8 cellular contexts compared by ENCODE assay signal in the genomic region with DNA sequence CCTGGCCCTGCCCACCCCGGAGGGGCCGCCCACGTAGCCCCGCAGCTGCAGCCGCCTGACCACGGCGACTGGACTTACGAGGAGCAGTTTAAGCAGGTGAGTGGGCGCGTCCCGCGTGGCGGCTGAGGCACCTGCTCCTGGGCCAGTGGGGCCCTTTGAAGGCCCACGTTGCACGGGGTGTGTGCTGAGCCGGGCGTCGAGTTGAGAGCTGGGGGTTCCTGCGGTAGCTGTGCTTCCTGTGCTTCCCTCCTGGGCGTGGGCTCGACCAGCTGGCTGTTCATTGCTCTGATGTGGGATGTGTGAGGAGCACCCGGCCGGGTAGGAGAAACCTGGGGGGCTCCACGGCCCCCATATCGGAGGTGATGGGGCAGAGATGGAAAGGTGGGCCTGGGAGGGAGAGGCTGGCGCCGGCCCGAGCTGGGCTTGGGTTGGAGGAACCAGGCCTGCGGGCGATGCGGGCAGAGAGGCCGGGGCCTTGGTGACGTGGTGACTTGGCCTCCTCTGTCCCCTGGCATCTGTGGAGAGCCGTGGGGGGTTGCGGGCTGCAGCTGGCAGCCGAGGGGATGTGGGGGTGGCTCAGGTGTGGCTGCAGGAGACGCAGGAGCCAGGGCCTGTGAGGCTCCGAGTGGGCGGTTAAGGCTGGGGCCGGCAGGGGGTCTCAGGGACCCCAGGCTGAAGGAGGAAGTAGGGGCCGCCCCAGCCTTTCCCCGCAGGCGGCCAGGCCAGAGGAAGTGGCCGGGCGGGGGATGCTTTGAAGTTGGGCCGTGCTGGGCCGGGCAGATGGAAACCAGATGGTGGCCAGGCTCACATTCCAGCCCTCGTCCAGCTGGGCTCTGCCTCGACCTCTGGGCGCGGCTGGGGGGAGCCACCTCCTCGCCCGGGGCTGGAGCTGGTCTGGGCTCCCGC. TPM values are rescaled to one million over a fixed set of nuclear protein-coding genes. Genes with fewer than 3 reads are reported as not detected.
A peak's percentile ranks its signal among the peaks of the same experiment; 100 is the strongest.
DNase-seq lines count a peak whose midpoint lies in the region; ATAC-seq, FAIRE-seq and TF ChIP-seq lines count a peak whose summit lies in the region.

No MANE protein-coding gene starts in this region.

- H3K4me1 Mint-ChIP-seq in CD4-positive, alpha-beta memory T cell = peaks cover 4 to 25% (median 13%) of the 10 kb centered on the region in 4 donors
- peaks cover 9% of the 10 kb centered on the region for H3K4me1 Mint-ChIP-seq in astrocyte (ENCODE audit: low read depth, unreplicated experiment)
- peaks cover 25 to 68% of the 10 kb centered on the region in 2 donors for H3K4me1 Mint-ChIP-seq in stimulated activated naive B cell treated with anti-CD40 and anti-IgM and Interleukin-4, amounts not matched to agents 10 μg/mL and 1 μg/mL and 100 μg/mL, for 72 hours

- no peaks in the 10 kb centered on the region for H3K27me3 ChIP-seq in CD4-positive, alpha-beta memory T cell (ENCODE audit: insufficient read depth, low read length)
- no peaks in the 10 kb centered on the region for H3K27me3 ChIP-seq in astrocyte (ENCODE audit: insufficient read depth, low read length)

- POLR2A ChIA-PET in CD4-positive, alpha-beta memory T cell (lab: Charles Lee; ENCODE audit: partially characterized antibody) = interaction anchor here (0.6 to 1.7 kb wide), 4 partner anchors 9 to 49 kb away, joined by 3 to 7 read pairs (median 4); no protein-coding TSS in a partner anchor

- H3K4me2 ChIP-seq in astrocyte (ENCODE audit: low read length) = peak overlapping the region; percentile 71

- intact Hi-C loops in CD4-positive, alpha-beta memory T cell (cut with micrococcal nuclease) = no loop called here

- peaks cover 48% of the 10 kb centered on the region for H3K79me2 ChIP-seq in astrocyte (ENCODE audit: insufficient read depth, low read length)

- H3K36me3 ChIP-seq in CD4-positive, alpha-beta memory T cell (ENCODE audit: insufficient read depth, low read length) = no peaks in the 10 kb centered on the region
- H3K36me3 ChIP-seq in astrocyte (ENCODE audit: insufficient read depth, low read length) = peaks cover 2% of the 10 kb centered on the region

- no peak overlapping the region for H3K4me3 ChIP-seq in CD4-positive, alpha-beta memory T cell (ENCODE audit: low read length in 2 of 2)
- peak overlapping the region; percentile 17 for H3K4me3 ChIP-seq in astrocyte (ENCODE audit: insufficient read depth, low read depth, low read length)

- no peaks in the 10 kb centered on the region for H3K27me3 Mint-ChIP-seq in CD4-positive, alpha-beta memory T cell
- no peaks in the 10 kb centered on the region for H3K27me3 Mint-ChIP-seq in astrocyte (ENCODE audit: low read depth, unreplicated experiment)
- no peaks in the 10 kb centered on the region for H3K27me3 Mint-ChIP-seq in stimulated activated naive B cell treated with anti-CD40 and anti-IgM and Interleukin-4, amounts not matched to agents 10 μg/mL and 1 μg/mL and 100 μg/mL, for 72 hours

- H3K4me3 Mint-ChIP-seq in CD4-positive, alpha-beta memory T cell = peak overlapping the region in 7 of 8 donors; percentile 57 to 92 (median 82)
- no peak overlapping the region for H3K4me3 Mint-ChIP-seq in astrocyte (ENCODE audit: unreplicated experiment)
- H3K4me3 Mint-ChIP-seq in stimulated activated naive B cell treated with anti-CD40 and anti-IgM and Interleukin-4, amounts not matched to agents 10 μg/mL and 1 μg/mL and 100 μg/mL, for 72 hours = peak overlapping the region; percentile 81

- no peak for FAIRE-seq in astrocyte (lab: Jason Lieb, UNC)

- H3K36me3 Mint-ChIP-seq in CD4-positive, alpha-beta memory T cell = peaks cover 0 to 1% of the 10 kb centered on the region in 2 donors
- H3K36me3 Mint-ChIP-seq in astrocyte (ENCODE audit: low read depth, unreplicated experiment) = peaks cover 10% of the 10 kb centered on the region
- peaks cover 48 to 56% of the 10 kb centered on the region in 2 donors for H3K36me3 Mint-ChIP-seq in stimulated activated naive B cell treated with anti-CD40 and anti-IgM and Interleukin-4, amounts not matched to agents 10 μg/mL and 1 μg/mL and 100 μg/mL, for 72 hours

- CTCF ChIA-PET in CD4-positive, alpha-beta memory T cell (lab: Charles Lee; ENCODE audit: partially characterized antibody) = interaction anchor here (1.3 kb wide), 1 partner anchor 181 kb away, joined by 3 read pairs; no protein-coding TSS in a partner anchor

- no peak overlapping the region for H2AFZ ChIP-seq in astrocyte (ENCODE audit: low read depth, low read length)

- no peak overlapping the region for H3K27ac ChIP-seq in CD4-positive, alpha-beta memory T cell (ENCODE audit: low read depth, low read length)
- peak overlapping the region; percentile 52 for H3K27ac ChIP-seq in astrocyte (ENCODE audit: low read depth, low read length)

- no peak for TF ChIP-seq CTCF in astrocyte (IDR thresholded peaks at IDR 0.05; ENCODE audit: insufficient read depth, low read depth, low read length)

- peaks cover 19% of the 10 kb centered on the region for H4K20me1 ChIP-seq in astrocyte (ENCODE audit: insufficient read depth, low read length)

- peak overlapping the region; percentile 7 for H3K9ac ChIP-seq in astrocyte (ENCODE audit: low read length)

- H3K9me3 ChIP-seq in CD4-positive, alpha-beta memory T cell (ENCODE audit: control insufficient read depth in 1 of 2, low read length in 2 of 2) = no peaks in the 10 kb centered on the region
- H3K9me3 ChIP-seq in astrocyte (ENCODE audit: insufficient read depth, low read depth, low read length) = no peaks in the 10 kb centered on the region

- H3K27ac Mint-ChIP-seq in CD4-positive, alpha-beta memory T cell = peak overlapping the region in 5 of 7 donors; percentile 19 to 89 (median 72)
- H3K27ac Mint-ChIP-seq in astrocyte (ENCODE audit: unreplicated experiment) = peak overlapping the region; percentile 83
- peak overlapping the region; percentile 93 for H3K27ac Mint-ChIP-seq in stimulated activated naive B cell treated with anti-CD40 and anti-IgM and Interleukin-4, amounts not matched to agents 10 μg/mL and 1 μg/mL and 100 μg/mL, for 72 hours

- DNase-seq in CD4-positive, alpha-beta memory T cell = peak in 4 of 5 donors; percentile 44 to 57 (median 52)
- peak; percentile 89 for DNase-seq in M059J (ENCODE audit: low read depth)
- peak; percentile 87 for DNase-seq in astrocyte (ENCODE audit: low read depth)
- DNase-seq in hepatic stellate cell (ENCODE audit: low spot score) = peak; percentile 98
- DNase-seq in stimulated activated naive B cell treated with anti-CD40 and anti-IgM and Interleukin-4, amounts not matched to agents 10 μg/mL and 1 μg/mL and 100 μg/mL, for 72 hours = no peak
- DNase-seq in GM19238 (ENCODE audit: insufficient read length, low spot score) = no peak

- ATAC-seq in stimulated activated naive B cell treated with anti-CD40 and anti-IgM and Interleukin-4, amounts not matched to agents 10 μg/mL and 1 μg/mL and 100 μg/mL, for 72 hours (replicated peaks) = peak; percentile 48 to 58
- no peak for ATAC-seq in GM21423 (IDR thresholded peaks at IDR 0.05; ENCODE audit: unreplicated experiment)
- no peak for ATAC-seq in HG03135 (IDR thresholded peaks at IDR 0.05; ENCODE audit: unreplicated experiment)

- peaks cover 27% of the 10 kb centered on the region for H3K4me1 ChIP-seq in CD4-positive, alpha-beta memory T cell (ENCODE audit: insufficient read depth, low read length)
- peaks cover 35% of the 10 kb centered on the region for H3K4me1 ChIP-seq in astrocyte (ENCODE audit: insufficient read depth, low read length)

- H3K9me3 Mint-ChIP-seq in CD4-positive, alpha-beta memory T cell = peaks cover 0 to 2% (median 0%) of the 10 kb centered on the region in 8 donors
- H3K9me3 Mint-ChIP-seq in astrocyte (ENCODE audit: unreplicated experiment) = no peaks in the 10 kb centered on the region
- peaks cover 0 to 2% of the 10 kb centered on the region in 2 donors for H3K9me3 Mint-ChIP-seq in stimulated activated naive B cell treated with anti-CD40 and anti-IgM and Interleukin-4, amounts not matched to agents 10 μg/mL and 1 μg/mL and 100 μg/mL, for 72 hours

RNA-seq across cellular contexts. Expression of a gene that starts 7.1 kb away (rescaled TPM):
- 1 to 10 TPM; 9.2 to 9.6 TPM for total RNA-seq in CD4-positive, alpha-beta memory T cell
- 1 to 10 TPM in 1 of 2 donors, under 1 TPM in 1; 0.27 to 1.1 TPM for polyA plus RNA-seq in CD4-positive, alpha-beta memory T cell
- total RNA-seq in M059J (2014; rRNA removed; shearing (Covaris generic)) = 0.71 and 3.7 TPM in 2 replicates
- total RNA-seq in astrocyte = 100 and 106 TPM in 2 replicates

RNA-seq across cellular contexts. Expression of a gene that starts 15.8 kb away (rescaled TPM):
- total RNA-seq in CD4-positive, alpha-beta memory T cell = 1 to 10 TPM in 1 of 2 experiments, under 1 TPM in 1; 0.79 to 1.2 TPM
- under 1 TPM; 0.59 TPM for polyA plus RNA-seq in CD4-positive, alpha-beta memory T cell
- not detected in 2 replicates for total RNA-seq in M059J (2014; rRNA removed; shearing (Covaris generic))
- not detected in 2 replicates for total RNA-seq in astrocyte

RNA-seq across cellular contexts. Expression of a gene that starts 19.9 kb away (rescaled TPM):
- 100 to 1,000 TPM; 153 to 160 TPM for total RNA-seq in CD4-positive, alpha-beta memory T cell
- polyA plus RNA-seq in CD4-positive, alpha-beta memory T cell = 100 to 1,000 TPM; 203 to 230 TPM
- 30.4 and 37.0 TPM in 2 replicates for total RNA-seq in M059J (2014; rRNA removed; shearing (Covaris generic))
- total RNA-seq in astrocyte = 57.9 and 60.0 TPM in 2 replicates

RNA-seq across cellular contexts. Expression of a gene that starts 39.6 kb away (rescaled TPM):
- not detected for total RNA-seq in CD4-positive, alpha-beta memory T cell
- polyA plus RNA-seq in CD4-positive, alpha-beta memory T cell = not detected
- total RNA-seq in M059J (2014; rRNA removed; shearing (Covaris generic)) = not detected in 2 replicates
- total RNA-seq in astrocyte = not detected in 2 replicates

RNA-seq across cellular contexts. Expression of a gene that starts 39.9 kb away (rescaled TPM):
- 10 to 100 TPM; 68.3 to 71.7 TPM for total RNA-seq in CD4-positive, alpha-beta memory T cell
- polyA plus RNA-seq in CD4-positive, alpha-beta memory T cell = 100 to 1,000 TPM in 1 of 2 donors, 10 to 100 TPM in 1; 48.6 to 125 TPM
- total RNA-seq in M059J (2014; rRNA removed; shearing (Covaris generic)) = 22.7 and 32.8 TPM in 2 replicates
- 41.4 and 45.0 TPM in 2 replicates for total RNA-seq in astrocyte

Comparison
In these comparisons a context has a peak if more than half of its experiments do, and no peak if none do; other contexts are left out.
1. DNase-seq: peak in CD4-positive, alpha-beta memory T cell (4 of 5), M059J (single experiment), astrocyte (single experiment) and hepatic stellate cell (single experiment); none in stimulated activated naive B cell treated with anti-CD40 and anti-IgM and Interleukin-4, amounts not matched to agents 10 μg/mL and 1 μg/mL and 100 μg/mL, for 72 hours (single experiment) and GM19238 (single experiment).
2. ATAC-seq: peak in stimulated activated naive B cell treated with anti-CD40 and anti-IgM and Interleukin-4, amounts not matched to agents 10 μg/mL and 1 μg/mL and 100 μg/mL, for 72 hours (2 of 2); none in GM21423 (single experiment) and HG03135 (single experiment).
3. Peak in every context shown above with its lines, with median percentiles within 50 percentile points of each other: H3K27ac Mint-ChIP-seq.